9 cellular contexts compared by ENCODE assay signal in genomic region chr4:4852591-4853362, GRCh38. TPM values are rescaled to one million over a fixed set of nuclear protein-coding genes. Genes with fewer than 3 reads are reported as not detected.
DNase-seq lines count a peak whose midpoint lies in the region; ATAC-seq, FAIRE-seq and TF ChIP-seq lines count a peak whose summit lies in the region.
"Had no signal": no experiment of that assay in that cellular context is flagged by ENCODE, and none has a peak within 500 bp of the region (broad histone marks: within the 10 kb centered on the region; RNA-seq: fewer than 3 reads in every experiment).

No MANE protein-coding gene starts in this region.

- H3K27ac ChIP-seq in astrocyte (ENCODE audit: low read depth, low read length): peak overlapping the region; percentile 59

- H3K36me3 Mint-ChIP-seq in activated CD4-positive, alpha-beta T cell treated with anti-CD3 and anti-CD28 coated beads for 36 hours (ENCODE audit: low read depth): no peaks in the 10 kb centered on the region
- H3K36me3 Mint-ChIP-seq in astrocyte (ENCODE audit: low read depth, unreplicated experiment): no peaks in the 10 kb centered on the region

- POLR2A ChIA-PET in activated CD4-positive, alpha-beta T cell treated with anti-CD3 and anti-CD28 coated beads for 36 hours (lab: Charles Lee): no interaction called here

- peak; percentile 64 for DNase-seq in activated CD4-positive, alpha-beta T cell treated with anti-CD3 and anti-CD28 coated beads for 36 hours
- DNase-seq in activated CD4-positive, alpha-beta T cell treated with anti-CD3 and anti-CD28 coated beads, Interleukin-2, amount 50 U/mL, for 1 hour: no peak
- DNase-seq in astrocyte (ENCODE audit: low read depth) (peak; percentile 63), iris pigment epithelial cell (ENCODE audit: low read depth) (peak; percentile 69), NCI-H2227 treated with DMSO at 0.1 percent for 48 hours (lab: John Stamatoyannopoulos, UW) (no peak), NCI-H1048 (lab: John Stamatoyannopoulos, UW) (no peak)
- peak; percentile 37 for DNase-seq in stimulated activated CD4-positive, alpha-beta T cell treated with anti-CD3 and anti-CD28 coated beads, Interleukin-2, amount 100 ng/mL, for 4 hours (ENCODE audit: low read depth)

- no peak overlapping the region for H3K27ac Mint-ChIP-seq in activated CD4-positive, alpha-beta T cell treated with anti-CD3 and anti-CD28 coated beads for 36 hours
- H3K27ac Mint-ChIP-seq in astrocyte (ENCODE audit: unreplicated experiment): peak overlapping the region; percentile 85

- H3K36me3 ChIP-seq in astrocyte (ENCODE audit: insufficient read depth, low read length): no peaks in the 10 kb centered on the region

- H3K4me2 ChIP-seq in astrocyte (ENCODE audit: low read length): peak overlapping the region; percentile 89

- peaks cover 20% of the 10 kb centered on the region for H3K4me1 ChIP-seq in astrocyte (ENCODE audit: insufficient read depth, low read length)

- CTCF ChIA-PET in activated CD4-positive, alpha-beta T cell treated with anti-CD3 and anti-CD28 coated beads for 36 hours (lab: Charles Lee): interaction anchor here (0.5 to 0.7 kb wide), 4 partner anchors 25 to 365 kb away, joined by 3 read pairs; no protein-coding TSS in a partner anchor

- H3K4me3 Mint-ChIP-seq in activated CD4-positive, alpha-beta T cell treated with anti-CD3 and anti-CD28 coated beads for 36 hours: peak overlapping the region; percentile 58
- peak overlapping the region; percentile 85 for H3K4me3 Mint-ChIP-seq in astrocyte (ENCODE audit: unreplicated experiment)

- peaks cover 31% of the 10 kb centered on the region for H3K4me1 Mint-ChIP-seq in activated CD4-positive, alpha-beta T cell treated with anti-CD3 and anti-CD28 coated beads for 36 hours
- peaks cover 2% of the 10 kb centered on the region for H3K4me1 Mint-ChIP-seq in astrocyte (ENCODE audit: low read depth, unreplicated experiment)

- peak overlapping the region; percentile 51 for H3K4me3 ChIP-seq in astrocyte (ENCODE audit: insufficient read depth, low read depth, low read length)

- H3K9me3 ChIP-seq in astrocyte (ENCODE audit: insufficient read depth, low read depth, low read length): no peaks in the 10 kb centered on the region

- H3K9me3 Mint-ChIP-seq in activated CD4-positive, alpha-beta T cell treated with anti-CD3 and anti-CD28 coated beads for 36 hours (ENCODE audit: low read depth): no peaks in the 10 kb centered on the region
- peaks cover 17% of the 10 kb centered on the region for H3K9me3 Mint-ChIP-seq in astrocyte (ENCODE audit: unreplicated experiment)

- H4K20me1 ChIP-seq in astrocyte (ENCODE audit: insufficient read depth, low read length): no peaks in the 10 kb centered on the region

- H3K9ac ChIP-seq in astrocyte (ENCODE audit: low read length): peak overlapping the region; percentile 66

- ATAC-seq in activated CD4-positive, alpha-beta T cell treated with anti-CD3 and anti-CD28 coated beads for 36 hours: peak; percentile 70
- peak; percentile 54 for ATAC-seq in HG03520 (IDR thresholded peaks at IDR 0.05; ENCODE audit: unreplicated experiment)

- H3K79me2 ChIP-seq in astrocyte (ENCODE audit: insufficient read depth, low read length): no peaks in the 10 kb centered on the region

- peaks cover 53% of the 10 kb centered on the region for H3K27me3 Mint-ChIP-seq in activated CD4-positive, alpha-beta T cell treated with anti-CD3 and anti-CD28 coated beads for 36 hours
- peaks cover 69% of the 10 kb centered on the region for H3K27me3 Mint-ChIP-seq in astrocyte (ENCODE audit: low read depth, unreplicated experiment)

- FAIRE-seq in astrocyte (lab: Jason Lieb, UNC): no peak
- FAIRE-seq: G401.6 had no signal

- peak overlapping the region; percentile 97 for H2AFZ ChIP-seq in astrocyte (ENCODE audit: low read depth, low read length)

- intact Hi-C loops in activated CD4-positive, alpha-beta T cell treated with anti-CD3 and anti-CD28 coated beads for 36 hours (cut with DNase I, micrococcal nuclease): loop anchor here in 1 of 2 experiments (2.0 kb wide), 1 partner anchor 14 kb away; no protein-coding TSS in a partner anchor

- H3K27me3 ChIP-seq in astrocyte (ENCODE audit: insufficient read depth, low read length): peaks cover 37% of the 10 kb centered on the region

- TF ChIP-seq CTCF in astrocyte (IDR thresholded peaks at IDR 0.05; ENCODE audit: insufficient read depth, low read depth, low read length): peak; percentile 22

RNA-seq across cellular contexts. Expression of gene MSX1, which starts 6.7 kb away (rescaled TPM):
- under 1 TPM in 1 of 2 experiments, not detected in 1; 0.09 TPM for total RNA-seq in activated CD4-positive, alpha-beta T cell treated with anti-CD3 and anti-CD28 coated beads for 36 hours
- 0.87 and 0.91 TPM in 2 replicates for total RNA-seq in astrocyte

Comparison
In these comparisons a context has a peak if more than half of its experiments do, and no peak if none do; other contexts are left out.
1. DNase-seq: peak in activated CD4-positive, alpha-beta T cell treated with anti-CD3 and anti-CD28 coated beads for 36 hours (single experiment), astrocyte (single experiment), iris pigment epithelial cell (single experiment) and stimulated activated CD4-positive, alpha-beta T cell treated with anti-CD3 and anti-CD28 coated beads, Interleukin-2, amount 100 ng/mL, for 4 hours (single experiment); none in activated CD4-positive, alpha-beta T cell treated with anti-CD3 and anti-CD28 coated beads, Interleukin-2, amount 50 U/mL, for 1 hour (single experiment), NCI-H2227 treated with DMSO at 0.1 percent for 48 hours (single experiment) and NCI-H1048 (single experiment).